ENCODE assay signal across 10 cellular contexts in genomic region chr3:170848294-170848917, GRCh38. TPM values are rescaled to one million over a fixed set of nuclear protein-coding genes. Genes with fewer than 3 reads are reported as not detected.
A peak's percentile ranks its signal among the peaks of the same experiment; 100 is the strongest.
DNase-seq lines count a peak whose midpoint lies in the region; TF ChIP-seq lines count a peak whose summit lies in the region.
"Had no signal": no experiment of that assay in that cellular context is flagged by ENCODE, and none has a peak within 500 bp of the region (broad histone marks: within the 10 kb centered on the region; RNA-seq: fewer than 3 reads in every experiment).

No MANE protein-coding gene starts in this region.

- TF ChIP-seq EP300 in Ishikawa (IDR thresholded peaks at IDR 0.05; ENCODE audit: borderline replicate concordance), result no peak

- peak; percentile 32 for TF ChIP-seq CTCF in astrocyte of the spinal cord (IDR thresholded peaks at IDR 0.05; ENCODE audit: low read depth, low read length)

- in situ Hi-C loops in astrocyte of the spinal cord (cut with HindIII; ENCODE audit: low sequenced_read_pairs), result no loop called here

- TF ChIP-seq RAD21 in Ishikawa (IDR thresholded peaks at IDR 0.05; ENCODE audit: low read depth), result peak; percentile 47

- peak; percentile 49 for DNase-seq in DMS 273 (lab: John Stamatoyannopoulos, UW; ENCODE audit: unreplicated experiment)
- DNase-seq in astrocyte of the spinal cord (ENCODE audit: low read depth, low spot score), result peak; percentile 49
- DNase-seq in myocyte (ENCODE audit: low read depth), result peak; percentile 34
- DNase-seq in cerebellum (ENCODE audit: low spot score), result no peak
- no peak for DNase-seq in NCI-H1048 (lab: John Stamatoyannopoulos, UW)
- DNase-seq in SHP77 treated with DMSO at 0.1 percent for 48 hours (lab: John Stamatoyannopoulos, UW), result no peak
- DNase-seq in GOT3 (lab: John Stamatoyannopoulos, UW), result no peak
- DNase-seq: activated T-cell treated with anti-CD3 and anti-CD28 coated beads, Interleukin-2, amount 50 U/mL, for 24 hours; NCI-H226 had no signal

- H3K4me3 ChIP-seq in astrocyte of the spinal cord (ENCODE audit: low read depth, low read length), result no peak overlapping the region

TF ChIP-seq in Ishikawa, 13 proteins besides CTCF, POLR2A, EP300 and RAD21:
- TF ChIP-seq MAX (IDR thresholded peaks at IDR 0.05) (no peak), ZBTB7A (IDR thresholded peaks at IDR 0.05; ENCODE audit: low read depth) (no peak), REST (IDR thresholded peaks at IDR 0.05; ENCODE audit: low read depth) (no peak), TEAD4 (IDR thresholded peaks at IDR 0.05) (no peak), EGR1 (IDR thresholded peaks at IDR 0.05) (no peak), CREB1 (IDR thresholded peaks at IDR 0.05; ENCODE audit: low read depth) (no peak), NFIC (IDR thresholded peaks at IDR 0.05) (no peak), TCF12 (IDR thresholded peaks at IDR 0.05; ENCODE audit: low read depth) (no peak), CEBPB (IDR thresholded peaks at IDR 0.05) (no peak)

RNA-seq across cellular contexts. Expression of gene RPL22L1, which starts 21.6 kb away (rescaled TPM):
- 143 and 159 TPM in 2 replicates for total RNA-seq in myocyte
- 46.0 TPM for polyA plus RNA-seq in myocyte (2012)
- total RNA-seq in cerebellum, result 15.5 TPM

Comparison
In these comparisons a context has a peak if more than half of its experiments do, and no peak if none do; other contexts are left out.
1. DNase-seq: peak in DMS 273 (single experiment), astrocyte of the spinal cord (single experiment) and myocyte (single experiment); none in cerebellum (single experiment), NCI-H1048 (single experiment), SHP77 treated with DMSO at 0.1 percent for 48 hours (single experiment) and GOT3 (single experiment).